Comparison of ENCODE assay signal across 2 cellular contexts in genomic region chr11:112100457-112100856, GRCh38.
A peak's percentile ranks its signal among the peaks of the same experiment; 100 is the strongest.
TF ChIP-seq lines count a peak whose summit lies in the region.

No MANE protein-coding gene starts in this region.

TF ChIP-seq in IMR-90, 13 proteins besides CTCF, POLR2A, EP300 and RAD21:
- TF ChIP-seq FOS (IDR thresholded peaks at IDR 0.05; ENCODE audit: low read depth, low read length) (no peak), RCOR1 (IDR thresholded peaks at IDR 0.05; ENCODE audit: insufficient replicate concordance, low read length) (no peak), BHLHE40 (IDR thresholded peaks at IDR 0.05; ENCODE audit: low read depth, low read length) (peak; percentile 46; the same call in 1 of the 2 replicates), NFE2L2 (IDR thresholded peaks at IDR 0.05; ENCODE audit: low read depth, low read length) (peak; percentile 13; the same call in 1 of the 2 replicates), MAFK (IDR thresholded peaks at IDR 0.05; ENCODE audit: low read depth, low read length) (peak; percentile 95), MAZ (IDR thresholded peaks at IDR 0.05; ENCODE audit: borderline replicate concordance, low read depth, low read length) (no peak), CEBPB (IDR thresholded peaks at IDR 0.05; ENCODE audit: low read depth, low read length) (no peak), RFX5 (IDR thresholded peaks at IDR 0.05; ENCODE audit: low read depth, low read length) (no peak), SMC3 (IDR thresholded peaks at IDR 0.05; ENCODE audit: low read depth, low read length) (no peak), MXI1 (IDR thresholded peaks at IDR 0.05; ENCODE audit: borderline replicate concordance, low read depth, low read length) (no peak), CHD1 (IDR thresholded peaks at IDR 0.05; ENCODE audit: low read depth, low read length) (no peak)
- TF ChIP-seq, protein P1, sequence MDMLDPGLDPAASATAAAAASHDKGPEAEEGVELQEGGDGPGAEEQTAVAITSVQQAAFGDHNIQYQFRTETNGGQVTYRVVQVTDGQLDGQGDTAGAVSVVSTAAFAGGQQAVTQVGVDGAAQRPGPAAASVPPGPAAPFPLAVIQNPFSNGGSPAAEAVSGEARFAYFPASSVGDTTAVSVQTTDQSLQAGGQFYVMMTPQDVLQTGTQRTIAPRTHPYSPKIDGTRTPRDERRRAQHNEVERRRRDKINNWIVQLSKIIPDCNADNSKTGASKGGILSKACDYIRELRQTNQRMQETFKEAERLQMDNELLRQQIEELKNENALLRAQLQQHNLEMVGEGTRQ (IDR thresholded peaks at IDR 0.05; ENCODE audit: low read depth, low read length) = no peak
- TF ChIP-seq, protein P2, sequence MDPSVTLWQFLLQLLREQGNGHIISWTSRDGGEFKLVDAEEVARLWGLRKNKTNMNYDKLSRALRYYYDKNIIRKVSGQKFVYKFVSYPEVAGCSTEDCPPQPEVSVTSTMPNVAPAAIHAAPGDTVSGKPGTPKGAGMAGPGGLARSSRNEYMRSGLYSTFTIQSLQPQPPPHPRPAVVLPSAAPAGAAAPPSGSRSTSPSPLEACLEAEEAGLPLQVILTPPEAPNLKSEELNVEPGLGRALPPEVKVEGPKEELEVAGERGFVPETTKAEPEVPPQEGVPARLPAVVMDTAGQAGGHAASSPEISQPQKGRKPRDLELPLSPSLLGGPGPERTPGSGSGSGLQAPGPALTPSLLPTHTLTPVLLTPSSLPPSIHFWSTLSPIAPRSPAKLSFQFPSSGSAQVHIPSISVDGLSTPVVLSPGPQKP (IDR thresholded peaks at IDR 0.05; ENCODE audit: borderline replicate concordance, low read depth, low read length) = no peak
TF ChIP-seq in IMR-90: peak in this region for 3.

TF ChIP-seq in K562, 482 proteins besides CTCF, POLR2A, EP300 and RAD21:
- TF ChIP-seq, protein P3, sequence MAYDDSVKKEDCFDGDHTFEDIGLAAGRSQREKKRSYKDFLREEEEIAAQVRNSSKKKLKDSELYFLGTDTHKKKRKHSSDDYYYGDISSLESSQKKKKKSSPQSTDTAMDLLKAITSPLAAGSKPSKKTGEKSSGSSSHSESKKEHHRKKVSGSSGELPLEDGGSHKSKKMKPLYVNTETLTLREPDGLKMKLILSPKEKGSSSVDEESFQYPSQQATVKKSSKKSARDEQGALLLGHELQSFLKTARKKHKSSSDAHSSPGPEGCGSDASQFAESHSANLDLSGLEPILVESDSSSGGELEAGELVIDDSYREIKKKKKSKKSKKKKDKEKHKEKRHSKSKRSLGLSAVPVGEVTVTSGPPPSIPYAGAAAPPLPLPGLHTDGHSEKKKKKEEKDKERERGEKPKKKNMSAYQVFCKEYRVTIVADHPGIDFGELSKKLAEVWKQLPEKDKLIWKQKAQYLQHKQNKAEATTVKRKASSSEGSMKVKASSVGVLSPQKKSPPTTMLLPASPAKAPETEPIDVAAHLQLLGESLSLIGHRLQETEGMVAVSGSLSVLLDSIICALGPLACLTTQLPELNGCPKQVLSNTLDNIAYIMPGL (CRISPR knock-in tag; IDR thresholded peaks at IDR 0.05) = no peak
- peak; percentile 17; the same call in 1 of the 2 replicates for TF ChIP-seq C11orf30 (IDR thresholded peaks at IDR 0.05; ENCODE audit: low read depth)
- TF ChIP-seq ZNF143 (CRISPR knock-in tag; IDR thresholded peaks at IDR 0.05) = no peak
- TF ChIP-seq ZNF316 (IDR thresholded peaks at IDR 0.05) = peak; percentile 55
- no peak for TF ChIP-seq ATF7 (IDR thresholded peaks at IDR 0.05)
- TF ChIP-seq, protein P4, sequence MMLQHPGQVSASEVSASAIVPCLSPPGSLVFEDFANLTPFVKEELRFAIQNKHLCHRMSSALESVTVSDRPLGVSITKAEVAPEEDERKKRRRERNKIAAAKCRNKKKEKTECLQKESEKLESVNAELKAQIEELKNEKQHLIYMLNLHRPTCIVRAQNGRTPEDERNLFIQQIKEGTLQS (IDR thresholded peaks at IDR 0.05) = no peak
- TF ChIP-seq, protein P4 (CRISPR knock-in tag; conservative IDR thresholded peaks at IDR 0.05) = no peak
- TF ChIP-seq MAFG (tag; conservative IDR thresholded peaks at IDR 0.05) = 0 out of 2 replicates have a peak, but pooled peaks have one; percentile 5
- no peak for TF ChIP-seq SNIP1 (IDR thresholded peaks at IDR 0.05; ENCODE audit: low read depth)
- TF ChIP-seq CTBP1 (IDR thresholded peaks at IDR 0.05; ENCODE audit: borderline replicate concordance) = no peak
- TF ChIP-seq SP2 (IDR thresholded peaks at IDR 0.05; ENCODE audit: extremely low read depth, low read depth, low read length, poor library complexity, severe bottlenecking) = no peak
- TF ChIP-seq FOXJ2 (tag; IDR thresholded peaks at IDR 0.05) = no peak
